Comparison of ENCODE assay signal across 2 cellular contexts in genomic region chr2:238286987-238287386, GRCh38.
TF ChIP-seq lines count a peak whose summit lies in the region.

No MANE protein-coding gene starts in this region.

TF ChIP-seq in SK-N-SH, 30 proteins besides CTCF, POLR2A, EP300 and RAD21:
- TF ChIP-seq REST (IDR thresholded peaks at IDR 0.05; ENCODE audit: low read depth, low read length), result no peak
- no peak for TF ChIP-seq RXRA (IDR thresholded peaks at IDR 0.05; ENCODE audit: borderline replicate concordance, low read depth)
- TF ChIP-seq GATA2 (CRISPR knock-in tag; IDR thresholded peaks at IDR 0.05), result no peak
- TF ChIP-seq, protein P1, sequence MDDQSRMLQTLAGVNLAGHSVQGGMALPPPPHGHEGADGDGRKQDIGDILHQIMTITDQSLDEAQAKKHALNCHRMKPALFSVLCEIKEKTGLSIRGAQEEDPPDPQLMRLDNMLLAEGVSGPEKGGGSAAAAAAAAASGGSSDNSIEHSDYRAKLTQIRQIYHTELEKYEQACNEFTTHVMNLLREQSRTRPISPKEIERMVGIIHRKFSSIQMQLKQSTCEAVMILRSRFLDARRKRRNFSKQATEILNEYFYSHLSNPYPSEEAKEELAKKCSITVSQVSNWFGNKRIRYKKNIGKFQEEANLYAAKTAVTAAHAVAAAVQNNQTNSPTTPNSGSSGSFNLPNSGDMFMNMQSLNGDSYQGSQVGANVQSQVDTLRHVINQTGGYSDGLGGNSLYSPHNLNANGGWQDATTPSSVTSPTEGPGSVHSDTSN (IDR thresholded peaks at IDR 0.05), result peak; percentile 37; the same call in 1 of the 2 replicates
- TF ChIP-seq GABPA (IDR thresholded peaks at IDR 0.05; ENCODE audit: low read depth), result no peak

TF ChIP-seq in SK-N-SH treated with all-trans-retinoic acid at 6 μM for 48 hours, 23 proteins besides CTCF, POLR2A, EP300 and RAD21 (continued from another document):
- TF ChIP-seq, protein P2, sequence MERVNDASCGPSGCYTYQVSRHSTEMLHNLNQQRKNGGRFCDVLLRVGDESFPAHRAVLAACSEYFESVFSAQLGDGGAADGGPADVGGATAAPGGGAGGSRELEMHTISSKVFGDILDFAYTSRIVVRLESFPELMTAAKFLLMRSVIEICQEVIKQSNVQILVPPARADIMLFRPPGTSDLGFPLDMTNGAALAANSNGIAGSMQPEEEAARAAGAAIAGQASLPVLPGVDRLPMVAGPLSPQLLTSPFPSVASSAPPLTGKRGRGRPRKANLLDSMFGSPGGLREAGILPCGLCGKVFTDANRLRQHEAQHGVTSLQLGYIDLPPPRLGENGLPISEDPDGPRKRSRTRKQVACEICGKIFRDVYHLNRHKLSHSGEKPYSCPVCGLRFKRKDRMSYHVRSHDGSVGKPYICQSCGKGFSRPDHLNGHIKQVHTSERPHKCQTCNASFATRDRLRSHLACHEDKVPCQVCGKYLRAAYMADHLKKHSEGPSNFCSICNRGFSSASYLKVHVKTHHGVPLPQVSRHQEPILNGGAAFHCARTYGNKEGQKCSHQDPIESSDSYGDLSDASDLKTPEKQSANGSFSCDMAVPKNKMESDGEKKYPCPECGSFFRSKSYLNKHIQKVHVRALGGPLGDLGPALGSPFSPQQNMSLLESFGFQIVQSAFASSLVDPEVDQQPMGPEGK (CRISPR knock-in tag; IDR thresholded peaks at IDR 0.05; ENCODE audit: borderline replicate concordance), result no peak
- TF ChIP-seq TCF4 (CRISPR knock-in tag; IDR thresholded peaks at IDR 0.05; ENCODE audit: borderline replicate concordance) (no peak), RARB (CRISPR knock-in tag; IDR thresholded peaks at IDR 0.05) (no peak), OSR1 (CRISPR knock-in tag; IDR thresholded peaks at IDR 0.05) (no peak), GLIS3 (CRISPR knock-in tag; IDR thresholded peaks at IDR 0.05) (no peak), SNAI2 (CRISPR knock-in tag; IDR thresholded peaks at IDR 0.05) (no peak), ZFP3 (CRISPR knock-in tag; IDR thresholded peaks at IDR 0.05) (no peak)
- TF ChIP-seq, protein P3, sequence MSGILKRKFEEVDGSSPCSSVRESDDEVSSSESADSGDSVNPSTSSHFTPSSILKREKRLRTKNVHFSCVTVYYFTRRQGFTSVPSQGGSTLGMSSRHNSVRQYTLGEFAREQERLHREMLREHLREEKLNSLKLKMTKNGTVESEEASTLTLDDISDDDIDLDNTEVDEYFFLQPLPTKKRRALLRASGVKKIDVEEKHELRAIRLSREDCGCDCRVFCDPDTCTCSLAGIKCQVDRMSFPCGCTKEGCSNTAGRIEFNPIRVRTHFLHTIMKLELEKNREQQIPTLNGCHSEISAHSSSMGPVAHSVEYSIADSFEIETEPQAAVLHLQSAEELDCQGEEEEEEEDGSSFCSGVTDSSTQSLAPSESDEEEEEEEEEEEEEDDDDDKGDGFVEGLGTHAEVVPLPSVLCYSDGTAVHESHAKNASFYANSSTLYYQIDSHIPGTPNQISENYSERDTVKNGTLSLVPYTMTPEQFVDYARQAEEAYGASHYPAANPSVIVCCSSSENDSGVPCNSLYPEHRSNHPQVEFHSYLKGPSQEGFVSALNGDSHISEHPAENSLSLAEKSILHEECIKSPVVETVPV (CRISPR knock-in tag; IDR thresholded peaks at IDR 0.05), result no peak
